Comparison of ENCODE assay signal across 25 cellular contexts in genomic region chr2:134507697-134508096, GRCh38.
"Had no signal": no experiment of that assay in that cellular context is flagged by ENCODE, and none has a peak within 500 bp of the region (broad histone marks: within the 10 kb centered on the region; RNA-seq: fewer than 3 reads in every experiment).

No MANE protein-coding gene starts in this region.

- DNase-seq: nephron progenitor cell; occipital lobe; ovary; posterior cingulate gyrus; psoas muscle; right cardiac atrium; sigmoid colon; small intestine; stimulated activated CD4-positive, alpha-beta T cell treated with anti-CD3 and anti-CD28 coated beads, Interleukin-15, amount 100 ng/mL, for 24 hours; stimulated activated CD4-positive, alpha-beta T cell treated with anti-CD3 and anti-CD28 coated beads, Interleukin-2, amount 100 ng/mL, for 24 hours; stimulated activated CD4-positive, alpha-beta T cell treated with anti-CD3 and anti-CD28 coated beads, Interleukin-2, amount 100 ng/mL, for 48 hours; stimulated activated CD4-positive, alpha-beta T cell treated with anti-CD3 and anti-CD28 coated beads, Interleukin-4, amount 100 ng/mL, for 24 hours; stimulated activated naive B cell treated with anti-CD40 and anti-IgM and Interleukin-4, amounts not matched to agents 10 μg/mL and 1 μg/mL and 100 μg/mL, for 72 hours; stimulated activated naive CD4-positive, alpha-beta T cell treated with Interleukin-2 at 50 U/mL for 16 hours; stomach; thyroid gland; trophoblast cell; upper lobe of left lung had no signal

- H3K27ac ChIP-seq: ovary, parathyroid adenoma, psoas muscle, right lobe of liver, sigmoid colon, stomach, thoracic aorta, thyroid gland, tibial nerve, upper lobe of left lung, vagina had no signal

- H3K9ac ChIP-seq: parathyroid adenoma had no signal

- H3K79me2 ChIP-seq: parathyroid adenoma had no signal

- H3K9me3 ChIP-seq: ovary, psoas muscle, right lobe of liver, sigmoid colon, stomach, thoracic aorta, thyroid gland, tibial nerve, upper lobe of left lung, vagina had no signal

- H3K36me3 ChIP-seq: ovary, right lobe of liver, sigmoid colon, stomach, thoracic aorta, thyroid gland, tibial nerve, upper lobe of left lung, vagina had no signal

- H3K4me3 ChIP-seq: ovary, psoas muscle, right lobe of liver, sigmoid colon, stomach, thoracic aorta, thyroid gland, tibial nerve, upper lobe of left lung, vagina had no signal

- H3K4me1 ChIP-seq: parathyroid adenoma, psoas muscle, right lobe of liver, sigmoid colon, stomach, thyroid gland, tibial nerve, upper lobe of left lung, vagina had no signal

- H2AFZ ChIP-seq: parathyroid adenoma had no signal

- ATAC-seq: natural killer cell treated with Interleukin-12 subunit alpha and Interleukin-12 subunit beta and Interleukin-15 and Interleukin-18, amount 100 ng/mL, for 72 hours; psoas muscle; right cardiac atrium; right lobe of liver; stimulated activated effector memory CD8-positive, alpha-beta T cell treated with anti-CD3 and anti-CD28 coated beads, Interleukin-12 subunit alpha, Interleukin-12 subunit beta, amount 100 ng/mL, for 72 hours; stimulated activated naive B cell treated with anti-CD40 and anti-IgM and Interleukin-4, amounts not matched to agents 10 μg/mL and 1 μg/mL and 100 μg/mL, for 72 hours had no signal

- H3K27me3 ChIP-seq: ovary, right lobe of liver, sigmoid colon, stomach, thyroid gland, tibial nerve, upper lobe of left lung, vagina had no signal
